ENCODE assay signal across 26 cellular contexts in the genomic region with DNA sequence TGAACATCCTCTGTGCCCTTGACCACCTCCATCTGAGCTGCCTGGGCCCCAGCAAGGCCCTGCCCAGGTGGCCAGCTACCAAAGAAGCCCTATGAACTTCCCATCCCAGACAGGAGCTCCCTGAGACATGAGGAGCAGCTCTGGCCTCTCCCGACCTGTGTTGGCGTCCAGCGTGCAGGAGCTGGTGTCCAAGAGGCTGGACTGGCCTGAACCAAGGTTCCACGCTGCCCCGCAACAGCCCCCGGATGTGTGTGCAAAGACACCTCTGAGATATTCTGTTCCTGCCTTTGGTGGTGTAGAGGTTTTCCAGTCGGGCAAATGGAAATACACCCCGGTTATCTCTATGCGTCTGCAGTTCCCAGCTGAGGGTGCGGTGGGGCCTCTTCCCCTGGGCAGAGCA. TPM values are rescaled to one million over a fixed set of nuclear protein-coding genes. Genes with fewer than 3 reads are reported as not detected.
DNase-seq lines count a peak whose midpoint lies in the region; ATAC-seq, FAIRE-seq and TF ChIP-seq lines count a peak whose summit lies in the region.
"Had no signal": no experiment of that assay in that cellular context is flagged by ENCODE, and none has a peak within 500 bp of the region (broad histone marks: within the 10 kb centered on the region; RNA-seq: fewer than 3 reads in every experiment).

No MANE protein-coding gene starts in this region.

- no peaks in the 10 kb centered on the region for H3K9me3 Mint-ChIP-seq in stimulated activated naive CD8-positive, alpha-beta T cell treated with anti-CD3 and anti-CD28 coated beads, Interleukin-15, amount 100 ng/mL, for 72 hours
- H3K9me3 Mint-ChIP-seq: CD14-positive monocyte; CD4-positive, alpha-beta T cell; CD8-positive, alpha-beta memory T cell had no signal

- H3K4me3 Mint-ChIP-seq in stimulated activated naive CD8-positive, alpha-beta T cell treated with anti-CD3 and anti-CD28 coated beads, Interleukin-15, amount 100 ng/mL, for 72 hours: no peak overlapping the region
- H3K4me3 Mint-ChIP-seq: CD14-positive monocyte; CD4-positive, alpha-beta T cell; CD8-positive, alpha-beta memory T cell had no signal

- TF ChIP-seq CTCF in keratinocyte (optimal IDR thresholded peaks at IDR 0.05 in 1 of 3, IDR thresholded peaks at IDR 0.05 in 1 of 3, conservative IDR thresholded peaks at IDR 0.05 in 1 of 3; ENCODE audit: extremely low read depth in 1 of 3, insufficient read depth in 2 of 3, low read length in 3 of 3): no peak
- no peak for TF ChIP-seq CTCF in testis (IDR thresholded peaks at IDR 0.05)

- H3K27ac ChIP-seq in keratinocyte (ENCODE audit: control insufficient read depth, insufficient read depth, low read length) (no peak overlapping the region), testis (no peak overlapping the region)
- H3K27ac ChIP-seq: A549; BLaER1 treated with 17β-estradiol and CSF1 and Interleukin-3, amounts not matched to agents 10 nM and 100 nM; GM23248 had no signal

- dilution Hi-C loops in keratinocyte (cut with MboI; ENCODE audit: extremely low pct_ligation_motif_present, low sequenced_read_pairs): no loop called here

- no peak overlapping the region for H3K27ac Mint-ChIP-seq in stimulated activated naive CD8-positive, alpha-beta T cell treated with anti-CD3 and anti-CD28 coated beads, Interleukin-15, amount 100 ng/mL, for 72 hours
- H3K27ac Mint-ChIP-seq: CD14-positive monocyte; CD4-positive, alpha-beta T cell; CD8-positive, alpha-beta memory T cell had no signal

- 77 to 85% methylated on average over 5 to 10 of the region's 10 CpGs for WGBS in testis, 2 donors

- H3K9me3 ChIP-seq in keratinocyte (ENCODE audit: control insufficient read depth, low read depth, low read length) (no peaks in the 10 kb centered on the region), testis (no peaks in the 10 kb centered on the region)
- H3K9me3 ChIP-seq: A549; BE2C; BLaER1 treated with 17β-estradiol and CSF1 and Interleukin-3, amounts not matched to agents 10 nM and 100 nM had no signal

- H3K27me3 Mint-ChIP-seq in stimulated activated naive CD8-positive, alpha-beta T cell treated with anti-CD3 and anti-CD28 coated beads, Interleukin-15, amount 100 ng/mL, for 72 hours: no peaks in the 10 kb centered on the region
- H3K27me3 Mint-ChIP-seq: CD4-positive, alpha-beta T cell had no signal

- H3K9ac ChIP-seq in keratinocyte (ENCODE audit: control insufficient read depth, extremely low read depth, insufficient read depth, low read length): no peak overlapping the region
- H3K9ac ChIP-seq: BLaER1 treated with 17β-estradiol and CSF1 and Interleukin-3, amounts not matched to agents 10 nM and 100 nM; GM23248 had no signal

- no peaks in the 10 kb centered on the region for H4K20me1 ChIP-seq in keratinocyte (ENCODE audit: control insufficient read depth, extremely low read depth, insufficient read depth, low read length)
- H4K20me1 ChIP-seq: BLaER1 treated with 17β-estradiol and CSF1 and Interleukin-3, amounts not matched to agents 10 nM and 100 nM had no signal

- intact Hi-C loops in posterior vena cava (cut with DNase I) (no loop called here), testis (cut with DNase I; ENCODE audit: low total_unique reads) (no loop called here)

- H3K9me1 ChIP-seq in keratinocyte (ENCODE audit: control insufficient read depth, extremely low read depth, insufficient read depth, low read length): peaks cover 6% of the 10 kb centered on the region

- no peak overlapping the region for H2AFZ ChIP-seq in keratinocyte (ENCODE audit: control insufficient read depth, low read length)
- H2AFZ ChIP-seq: GM23248 had no signal

- H3K27me3 ChIP-seq in keratinocyte (ENCODE audit: control insufficient read depth, extremely low read depth, insufficient read depth, low read length) (no peaks in the 10 kb centered on the region), testis (no peaks in the 10 kb centered on the region)
- H3K27me3 ChIP-seq: BE2C; BLaER1 treated with 17β-estradiol and CSF1 and Interleukin-3, amounts not matched to agents 10 nM and 100 nM had no signal

- H3K4me3 ChIP-seq in keratinocyte (ENCODE audit: control insufficient read depth in 2 of 3, extremely low read depth in 1 of 3, insufficient read depth in 2 of 3, low read depth in 1 of 3, low read length in 3 of 3): no peak overlapping the region
- no peak overlapping the region for H3K4me3 ChIP-seq in testis
- H3K4me3 ChIP-seq: A549; BLaER1 treated with 17β-estradiol and CSF1 and Interleukin-3, amounts not matched to agents 10 nM and 100 nM; GM12878; GM23248 had no signal

- DNase-seq in stimulated activated naive CD8-positive, alpha-beta T cell treated with anti-CD3 and anti-CD28 coated beads, Interleukin-15, amount 100 ng/mL, for 72 hours: no peak
- no peak for DNase-seq in stimulated activated naive CD8-positive, alpha-beta T cell treated with anti-CD3 and anti-CD28 coated beads, Interleukin-15, Interleukin-2, amounts not matched to agents 100 U/mL and 50 U/mL, for 24 hours
- DNase-seq in keratinocyte (ENCODE audit: low read depth, low spot score): no peak
- peak; percentile 63 for DNase-seq in posterior vena cava (ENCODE audit: low spot score)
- DNase-seq in testis: no peak
- no peak for DNase-seq in NCI-H2081 (lab: John Stamatoyannopoulos, UW)
- DNase-seq: 8988T; ACHN; AML-193; BE2C; CD4-positive, alpha-beta T cell; CD8-positive, alpha-beta memory T cell; DMS 273 treated with DMSO at 0.1 percent for 48 hours; DMS79; EL; GDM1; GM23248; HCEC 1CT had no signal

- peaks cover 89% of the 10 kb centered on the region for H3K79me2 ChIP-seq in keratinocyte (ENCODE audit: control insufficient read depth, insufficient read depth, low read length)

- TF ChIP-seq POLR2A in testis (IDR thresholded peaks at IDR 0.05): no peak

- ATAC-seq in stimulated activated naive CD8-positive, alpha-beta T cell treated with anti-CD3 and anti-CD28 coated beads, Interleukin-15, amount 100 ng/mL, for 72 hours: peak; percentile 10
- no peak for ATAC-seq in stimulated activated naive CD8-positive, alpha-beta T cell treated with anti-CD3 and anti-CD28 coated beads, Interleukin-15, Interleukin-2, amounts not matched to agents 100 U/mL and 50 U/mL, for 24 hours
- no peak for ATAC-seq in HG02981 (IDR thresholded peaks at IDR 0.05; ENCODE audit: unreplicated experiment)
- ATAC-seq: A549, GM12878 had no signal

- H3K36me3 ChIP-seq in keratinocyte (ENCODE audit: control insufficient read depth in 2 of 2, extremely low read depth in 1 of 2, insufficient read depth in 2 of 2, low read length in 2 of 2) (peaks cover 6 to 63% of the 10 kb centered on the region in 2 experiments), testis (ENCODE audit: low read depth, missing control alignments) (no peaks in the 10 kb centered on the region)
- H3K36me3 ChIP-seq: BE2C; BLaER1 treated with 17β-estradiol and CSF1 and Interleukin-3, amounts not matched to agents 10 nM and 100 nM had no signal

- peaks cover 73% of the 10 kb centered on the region for H3K4me1 ChIP-seq in keratinocyte (ENCODE audit: control insufficient read depth, extremely low read depth, insufficient read depth, low read length)
- H3K4me1 ChIP-seq in testis: no peaks in the 10 kb centered on the region
- H3K4me1 ChIP-seq: A549; BE2C; BLaER1 treated with 17β-estradiol and CSF1 and Interleukin-3, amounts not matched to agents 10 nM and 100 nM had no signal

- peaks cover 5% of the 10 kb centered on the region for H3K4me1 Mint-ChIP-seq in stimulated activated naive CD8-positive, alpha-beta T cell treated with anti-CD3 and anti-CD28 coated beads, Interleukin-15, amount 100 ng/mL, for 72 hours
- H3K4me1 Mint-ChIP-seq: CD14-positive monocyte; CD8-positive, alpha-beta memory T cell had no signal

- peak overlapping the region; percentile 57 for H3K4me2 ChIP-seq in keratinocyte (ENCODE audit: control insufficient read depth, extremely low read depth, insufficient read depth, low read depth, low read length)
- H3K4me2 ChIP-seq: A549; BLaER1 treated with 17β-estradiol and CSF1 and Interleukin-3, amounts not matched to agents 10 nM and 100 nM had no signal

- FAIRE-seq in keratinocyte (lab: Jason Lieb, UNC): no peak
- FAIRE-seq: A549, D721Med, GM12878, GM19239, H1 had no signal

RNA-seq across cellular contexts. Expression of gene WNT7A, which starts 42.1 kb away (rescaled TPM):
- 13.0 to 36.7 TPM (median 20.3 TPM) in 3 replicates for polyA plus RNA-seq in keratinocyte
- polyA plus RNA-seq in keratinocyte (2011; ENCODE audit: low read depth): 5.5 TPM
- 16.2 and 26.7 TPM in 2 replicates for polyA plus RNA-seq in keratinocyte (2011; cell fraction: cytosol; rRNA removed)
- 26.3 and 31.8 TPM in 2 replicates for polyA plus RNA-seq in keratinocyte (2011; cell fraction: nucleus; rRNA removed)
- 8.2 and 51.3 TPM in 2 replicates for polyA plus RNA-seq in keratinocyte (2012; ENCODE audit: low replicate concordance)
- 17.3 to 89.8 TPM (median 32.9 TPM) in 3 replicates for polyA minus RNA-seq in keratinocyte
- 39.5 TPM for polyA minus RNA-seq in keratinocyte (2011; cell fraction: cytosol; rRNA and poly(A)+ RNA removed)
- 30.3 and 32.0 TPM in 2 replicates for polyA minus RNA-seq in keratinocyte (2011; cell fraction: nucleus; rRNA and poly(A)+ RNA removed)
- total RNA-seq in posterior vena cava: not detected
- total RNA-seq in testis: 1 to 10 TPM; 1.1 TPM
- polyA plus RNA-seq in testis (ENCODE audit: insufficient read depth, low read depth, low replicate concordance): 3.3 TPM
- total RNA-seq: GM23248, H1 had no signal
- polyA plus RNA-seq: CD14-positive monocyte, GM12878, GM23248 had no signal
